ENCODE assay signal across 20 cellular contexts in the genomic region with DNA sequence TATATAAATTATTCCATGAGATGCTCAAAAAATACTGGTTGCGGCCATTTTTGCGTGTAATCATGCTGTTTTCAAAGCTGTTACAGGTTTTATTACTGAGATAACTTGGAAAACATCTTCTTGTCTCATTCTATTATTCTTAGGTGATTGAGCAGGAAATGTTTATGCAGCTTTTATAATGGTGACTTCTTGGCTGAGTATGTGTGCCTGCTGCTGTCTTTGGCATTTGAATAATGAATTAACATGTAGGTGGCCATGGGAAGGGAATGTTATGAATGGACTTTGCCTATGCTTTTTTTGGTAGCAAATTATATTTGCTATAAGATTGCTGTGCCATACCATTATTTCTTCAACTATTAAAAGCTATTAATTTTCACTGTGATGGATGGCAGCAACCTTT. TPM values are rescaled to one million over a fixed set of nuclear protein-coding genes. Genes with fewer than 3 reads are reported as not detected.
"Had no signal": no experiment of that assay in that cellular context is flagged by ENCODE, and none has a peak within 500 bp of the region (broad histone marks: within the 10 kb centered on the region; RNA-seq: fewer than 3 reads in every experiment).

No MANE protein-coding gene starts in this region.

- H3K36me3 ChIP-seq: sigmoid colon, tibial artery, uterus had no signal

- ATAC-seq: activated T-cell treated with anti-CD3 and anti-CD28 coated beads, Interleukin-2, amount 50 U/mL, for 72 hours; foreskin keratinocyte; left cardiac atrium; naive thymus-derived CD8-positive, alpha-beta T cell had no signal

- H3K36me3 Mint-ChIP-seq: naive thymus-derived CD8-positive, alpha-beta T cell had no signal

- H3K27me3 ChIP-seq: dorsolateral prefrontal cortex, foreskin keratinocyte, hepatocyte, sigmoid colon, tibial artery, uterus had no signal

- H3K27ac ChIP-seq: dorsolateral prefrontal cortex, foreskin keratinocyte, hepatocyte, sigmoid colon, tibial artery, uterus had no signal

- H3K9me3 ChIP-seq: sigmoid colon, tibial artery, uterus had no signal

- H3K9me3 Mint-ChIP-seq: endodermal cell had no signal

- H3K4me2 ChIP-seq: hepatocyte had no signal

- H2AFZ ChIP-seq: hepatocyte had no signal

- H3K4me3 ChIP-seq: dorsolateral prefrontal cortex, hepatocyte, sigmoid colon, tibial artery, uterus had no signal

- H3K27ac Mint-ChIP-seq: activated T-cell treated with anti-CD3 and anti-CD28 coated beads, Interleukin-2, amount 50 U/mL, for 72 hours; endodermal cell; naive thymus-derived CD8-positive, alpha-beta T cell; T-helper 1 cell treated with Interleukin-12 subunit alpha and Interleukin-12 subunit beta and Interleukin-4 antibody, amounts not matched to agents 30 μg/mL and 1 μg/mL, for 36 hours had no signal

- H3K4me1 ChIP-seq: uterus had no signal

- H3K4me3 Mint-ChIP-seq: activated T-cell treated with anti-CD3 and anti-CD28 coated beads, Interleukin-2, amount 50 U/mL, for 72 hours; endodermal cell; naive thymus-derived CD8-positive, alpha-beta T cell; T-helper 1 cell treated with Interleukin-12 subunit alpha and Interleukin-12 subunit beta and Interleukin-4 antibody, amounts not matched to agents 30 μg/mL and 1 μg/mL, for 36 hours had no signal

- DNase-seq: activated CD4-positive, alpha-beta T cell treated with anti-CD3 and anti-CD28 coated beads for 1 hour; activated CD4-positive, alpha-beta T cell treated with anti-CD3 and anti-CD28 coated beads, Interleukin-2, amount 50 U/mL, for 4 hours; activated effector memory CD4-positive, alpha-beta T cell treated with anti-CD3 and anti-CD28 coated beads, Interleukin-2, amount 50 U/mL, for 16 hours; activated naive CD4-positive, alpha-beta T cell treated with anti-CD3 and anti-CD28 coated beads, Interleukin-2, amount 50 U/mL, for 16 hours; activated T-cell treated with anti-CD3 and anti-CD28 coated beads, Interleukin-2, amount 50 U/mL, for 72 hours; aorta; dorsolateral prefrontal cortex; endodermal cell; foreskin keratinocyte; left cardiac atrium; naive thymus-derived CD8-positive, alpha-beta T cell; sigmoid colon; stimulated activated CD8-positive, alpha-beta memory T cell treated with anti-CD3 and anti-CD28 coated beads, Interleukin-4, amount 100 ng/mL, for 48 hours; stimulated activated naive CD4-positive, alpha-beta T cell treated with Interleukin-2 at 50 U/mL for 16 hours; substantia nigra; tibial artery; uterus had no signal

RNA-seq across cellular contexts. Expression of a gene that starts 52.6 kb away (rescaled TPM):
- total RNA-seq: activated CD8-positive, alpha-beta memory T cell treated with anti-CD3 and anti-CD28 coated beads for 36 hours; naive thymus-derived CD8-positive, alpha-beta T cell had no signal
- polyA plus RNA-seq: naive thymus-derived CD8-positive, alpha-beta T cell had no signal
